Comparison of ENCODE assay signal across 27 cellular contexts in genomic region chr6:153488267-153488666, GRCh38.
"Had no signal": no experiment of that assay in that cellular context is flagged by ENCODE, and none has a peak within 500 bp of the region (broad histone marks: within the 10 kb centered on the region; RNA-seq: fewer than 3 reads in every experiment).

No MANE protein-coding gene starts in this region.

- H3K36me3 ChIP-seq: stomach, suprapubic skin, thoracic aorta, thyroid gland, tibial artery, tibial nerve, transverse colon, upper lobe of left lung, upper lobe of right lung, uterus, vagina had no signal

- H3K27ac ChIP-seq: stomach, suprapubic skin, testis, thoracic aorta, thyroid gland, tibial artery, tibial nerve, transverse colon, upper lobe of left lung, upper lobe of right lung, uterus, vagina had no signal

- H3K9me3 ChIP-seq: testis, thyroid gland, transverse colon, upper lobe of right lung, uterus had no signal

- H3K9me3 Mint-ChIP-seq: stimulated activated effector memory CD8-positive, alpha-beta T cell treated with anti-CD3 and anti-CD28 coated beads, Interleukin-12 subunit alpha, Interleukin-12 subunit beta, amount 100 ng/mL, for 72 hours; stimulated activated memory B cell treated with anti-CD40 and anti-IgM and Interleukin-4, amounts not matched to agents 10 μg/mL and 1 μg/mL and 100 μg/mL, for 72 hours; stimulated activated naive CD8-positive, alpha-beta T cell treated with anti-CD3 and anti-CD28 coated beads, Interleukin-15, amount 100 ng/mL, for 72 hours; stimulated activated naive CD8-positive, alpha-beta T cell treated with anti-CD3 and anti-CD28 coated beads, Interleukin-15, Interleukin-2, amounts not matched to agents 100 ng/mL and 50 ng/mL, for 24 hours had no signal

- H3K4me3 Mint-ChIP-seq: stimulated activated effector memory CD8-positive, alpha-beta T cell treated with anti-CD3 and anti-CD28 coated beads, Interleukin-12 subunit alpha, Interleukin-12 subunit beta, amount 100 ng/mL, for 72 hours; stimulated activated memory B cell treated with anti-CD40 and anti-IgM and Interleukin-4, amounts not matched to agents 10 μg/mL and 1 μg/mL and 100 μg/mL, for 72 hours; stimulated activated naive B cell treated with anti-CD40 and anti-IgM and Interleukin-4, amounts not matched to agents 10 μg/mL and 1 μg/mL and 100 μg/mL, for 72 hours; stimulated activated naive CD8-positive, alpha-beta T cell treated with anti-CD3 and anti-CD28 coated beads, Interleukin-15, amount 100 ng/mL, for 72 hours; stimulated activated naive CD8-positive, alpha-beta T cell treated with anti-CD3 and anti-CD28 coated beads, Interleukin-15, Interleukin-2, amounts not matched to agents 100 ng/mL and 50 ng/mL, for 24 hours; type B pancreatic cell had no signal

- H3K27me3 Mint-ChIP-seq: stimulated activated memory B cell treated with anti-CD40 and anti-IgM and Interleukin-4, amounts not matched to agents 10 μg/mL and 1 μg/mL and 100 μg/mL, for 72 hours; stimulated activated naive B cell treated with anti-CD40 and anti-IgM and Interleukin-4, amounts not matched to agents 10 μg/mL and 1 μg/mL and 100 μg/mL, for 72 hours; stimulated activated naive CD8-positive, alpha-beta T cell treated with anti-CD3 and anti-CD28 coated beads, Interleukin-15, amount 100 ng/mL, for 72 hours; stimulated activated naive CD8-positive, alpha-beta T cell treated with anti-CD3 and anti-CD28 coated beads, Interleukin-15, Interleukin-2, amounts not matched to agents 100 ng/mL and 50 ng/mL, for 24 hours; type B pancreatic cell had no signal

- H3K27me3 ChIP-seq: stomach, suprapubic skin, testis, thyroid gland, tibial artery, tibial nerve, transverse colon, upper lobe of left lung, upper lobe of right lung, uterus, vagina had no signal

- H3K4me3 ChIP-seq: stomach, suprapubic skin, testis, thoracic aorta, thyroid gland, tibial artery, tibial nerve, transverse colon, upper lobe of left lung, upper lobe of right lung, uterus, vagina had no signal

- H3K36me3 Mint-ChIP-seq: stimulated activated effector memory CD8-positive, alpha-beta T cell treated with anti-CD3 and anti-CD28 coated beads, Interleukin-12 subunit alpha, Interleukin-12 subunit beta, amount 100 ng/mL, for 72 hours; stimulated activated memory B cell treated with anti-CD40 and anti-IgM and Interleukin-4, amounts not matched to agents 10 μg/mL and 1 μg/mL and 100 μg/mL, for 72 hours; stimulated activated naive B cell treated with anti-CD40 and anti-IgM and Interleukin-4, amounts not matched to agents 10 μg/mL and 1 μg/mL and 100 μg/mL, for 72 hours; type B pancreatic cell had no signal

- H3K4me1 Mint-ChIP-seq: stimulated activated effector memory CD8-positive, alpha-beta T cell treated with anti-CD3 and anti-CD28 coated beads, Interleukin-12 subunit alpha, Interleukin-12 subunit beta, amount 100 ng/mL, for 72 hours; stimulated activated memory B cell treated with anti-CD40 and anti-IgM and Interleukin-4, amounts not matched to agents 10 μg/mL and 1 μg/mL and 100 μg/mL, for 72 hours; stimulated activated naive B cell treated with anti-CD40 and anti-IgM and Interleukin-4, amounts not matched to agents 10 μg/mL and 1 μg/mL and 100 μg/mL, for 72 hours; stimulated activated naive CD8-positive, alpha-beta T cell treated with anti-CD3 and anti-CD28 coated beads, Interleukin-15, amount 100 ng/mL, for 72 hours had no signal

- H3K4me1 ChIP-seq: stomach, suprapubic skin, testis, thyroid gland, tibial artery, tibial nerve, transverse colon, upper lobe of left lung, upper lobe of right lung, uterus, vagina had no signal

- DNase-seq: stimulated activated CD4-positive, alpha-beta T cell treated with anti-CD3 and anti-CD28 coated beads, Interleukin-2, amount 100 ng/mL, for 48 hours; stimulated activated CD4-positive, alpha-beta T cell treated with anti-CD3 and anti-CD28 coated beads, Interleukin-4, amount 100 ng/mL, for 1 hour; stimulated activated CD4-positive, alpha-beta T cell treated with anti-CD3 and anti-CD28 coated beads, Interleukin-4, amount 100 ng/mL, for 24 hours; stimulated activated CD8-positive, alpha-beta memory T cell treated with anti-CD3 and anti-CD28 coated beads, Interleukin-4, amount 100 ng/mL, for 48 hours; stimulated activated naive B cell treated with anti-CD40 and anti-IgM and Interleukin-4, amounts not matched to agents 10 μg/mL and 1 μg/mL and 100 μg/mL, for 72 hours; stimulated activated naive CD4-positive, alpha-beta T cell; stimulated activated naive CD4-positive, alpha-beta T cell treated with Interleukin-2 at 50 U/mL for 16 hours; stimulated activated naive CD8-positive, alpha-beta T cell treated with anti-CD3 and anti-CD28 coated beads, Interleukin-15, amount 100 ng/mL, for 72 hours; stimulated activated naive CD8-positive, alpha-beta T cell treated with anti-CD3 and anti-CD28 coated beads, Interleukin-15, Interleukin-2, amounts not matched to agents 100 U/mL and 50 U/mL, for 24 hours; stomach; substantia nigra; testis; thyroid gland; tibial artery; transverse colon; trophoblast cell; upper lobe of left lung; upper lobe of right lung; uterus had no signal

- H3K27ac Mint-ChIP-seq: stimulated activated effector memory CD8-positive, alpha-beta T cell treated with anti-CD3 and anti-CD28 coated beads, Interleukin-12 subunit alpha, Interleukin-12 subunit beta, amount 100 ng/mL, for 72 hours; stimulated activated memory B cell treated with anti-CD40 and anti-IgM and Interleukin-4, amounts not matched to agents 10 μg/mL and 1 μg/mL and 100 μg/mL, for 72 hours; stimulated activated naive B cell treated with anti-CD40 and anti-IgM and Interleukin-4, amounts not matched to agents 10 μg/mL and 1 μg/mL and 100 μg/mL, for 72 hours; stimulated activated naive CD8-positive, alpha-beta T cell treated with anti-CD3 and anti-CD28 coated beads, Interleukin-15, amount 100 ng/mL, for 72 hours; stimulated activated naive CD8-positive, alpha-beta T cell treated with anti-CD3 and anti-CD28 coated beads, Interleukin-15, Interleukin-2, amounts not matched to agents 100 ng/mL and 50 ng/mL, for 24 hours; type B pancreatic cell had no signal
